ENCODE assay signal across 1 cellular context in the genomic region with DNA sequence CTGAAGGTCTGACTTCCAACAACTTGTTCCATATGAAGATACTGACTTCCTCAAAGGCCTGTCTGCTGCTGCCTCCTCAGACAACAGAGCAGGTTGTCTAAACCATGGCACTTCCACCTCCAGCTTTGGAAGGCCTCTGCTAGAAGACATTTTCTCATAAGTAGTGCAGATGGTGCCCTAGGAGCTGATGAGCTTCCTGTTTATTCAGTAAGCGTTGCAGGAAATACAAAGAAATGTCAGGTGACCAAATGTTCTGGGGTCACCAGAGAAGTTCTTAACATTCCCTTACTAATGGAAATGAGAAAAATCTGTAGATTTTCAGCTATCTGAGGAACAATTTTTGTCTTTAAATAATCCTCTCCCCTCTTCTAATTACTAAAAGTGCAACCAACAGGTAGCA.
TF ChIP-seq lines count a peak whose summit lies in the region.

No MANE protein-coding gene starts in this region.

TF ChIP-seq in HepG2, 621 proteins besides CTCF, POLR2A, EP300 and RAD21:
- TF ChIP-seq, protein P1, sequence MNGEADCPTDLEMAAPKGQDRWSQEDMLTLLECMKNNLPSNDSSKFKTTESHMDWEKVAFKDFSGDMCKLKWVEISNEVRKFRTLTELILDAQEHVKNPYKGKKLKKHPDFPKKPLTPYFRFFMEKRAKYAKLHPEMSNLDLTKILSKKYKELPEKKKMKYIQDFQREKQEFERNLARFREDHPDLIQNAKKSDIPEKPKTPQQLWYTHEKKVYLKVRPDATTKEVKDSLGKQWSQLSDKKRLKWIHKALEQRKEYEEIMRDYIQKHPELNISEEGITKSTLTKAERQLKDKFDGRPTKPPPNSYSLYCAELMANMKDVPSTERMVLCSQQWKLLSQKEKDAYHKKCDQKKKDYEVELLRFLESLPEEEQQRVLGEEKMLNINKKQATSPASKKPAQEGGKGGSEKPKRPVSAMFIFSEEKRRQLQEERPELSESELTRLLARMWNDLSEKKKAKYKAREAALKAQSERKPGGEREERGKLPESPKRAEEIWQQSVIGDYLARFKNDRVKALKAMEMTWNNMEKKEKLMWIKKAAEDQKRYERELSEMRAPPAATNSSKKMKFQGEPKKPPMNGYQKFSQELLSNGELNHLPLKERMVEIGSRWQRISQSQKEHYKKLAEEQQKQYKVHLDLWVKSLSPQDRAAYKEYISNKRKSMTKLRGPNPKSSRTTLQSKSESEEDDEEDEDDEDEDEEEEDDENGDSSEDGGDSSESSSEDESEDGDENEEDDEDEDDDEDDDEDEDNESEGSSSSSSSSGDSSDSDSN (CRISPR knock-in tag; IDR thresholded peaks at IDR 0.05), result no peak
- TF ChIP-seq GZF1 (CRISPR knock-in tag; IDR thresholded peaks at IDR 0.05) (no peak), TAF1 (CRISPR knock-in tag; IDR thresholded peaks at IDR 0.05) (no peak), MAFG (CRISPR knock-in tag; IDR thresholded peaks at IDR 0.05) (no peak), HNRNPUL1 (IDR thresholded peaks at IDR 0.05; ENCODE audit: low read depth, low read length) (no peak), KDM4B (CRISPR knock-in tag; IDR thresholded peaks at IDR 0.05) (no peak), TOPORS (CRISPR knock-in tag; IDR thresholded peaks at IDR 0.05) (no peak), ZMYM4 (CRISPR knock-in tag; IDR thresholded peaks at IDR 0.05) (no peak), ZNF670 (CRISPR knock-in tag; IDR thresholded peaks at IDR 0.05; ENCODE audit: borderline replicate concordance) (no peak), CEBPG (CRISPR knock-in tag; IDR thresholded peaks at IDR 0.05) (no peak), ZSCAN30 (CRISPR knock-in tag; IDR thresholded peaks at IDR 0.05) (no peak), SAP130 (CRISPR knock-in tag; IDR thresholded peaks at IDR 0.05; ENCODE audit: low read depth) (no peak)
- TF ChIP-seq, protein P2, sequence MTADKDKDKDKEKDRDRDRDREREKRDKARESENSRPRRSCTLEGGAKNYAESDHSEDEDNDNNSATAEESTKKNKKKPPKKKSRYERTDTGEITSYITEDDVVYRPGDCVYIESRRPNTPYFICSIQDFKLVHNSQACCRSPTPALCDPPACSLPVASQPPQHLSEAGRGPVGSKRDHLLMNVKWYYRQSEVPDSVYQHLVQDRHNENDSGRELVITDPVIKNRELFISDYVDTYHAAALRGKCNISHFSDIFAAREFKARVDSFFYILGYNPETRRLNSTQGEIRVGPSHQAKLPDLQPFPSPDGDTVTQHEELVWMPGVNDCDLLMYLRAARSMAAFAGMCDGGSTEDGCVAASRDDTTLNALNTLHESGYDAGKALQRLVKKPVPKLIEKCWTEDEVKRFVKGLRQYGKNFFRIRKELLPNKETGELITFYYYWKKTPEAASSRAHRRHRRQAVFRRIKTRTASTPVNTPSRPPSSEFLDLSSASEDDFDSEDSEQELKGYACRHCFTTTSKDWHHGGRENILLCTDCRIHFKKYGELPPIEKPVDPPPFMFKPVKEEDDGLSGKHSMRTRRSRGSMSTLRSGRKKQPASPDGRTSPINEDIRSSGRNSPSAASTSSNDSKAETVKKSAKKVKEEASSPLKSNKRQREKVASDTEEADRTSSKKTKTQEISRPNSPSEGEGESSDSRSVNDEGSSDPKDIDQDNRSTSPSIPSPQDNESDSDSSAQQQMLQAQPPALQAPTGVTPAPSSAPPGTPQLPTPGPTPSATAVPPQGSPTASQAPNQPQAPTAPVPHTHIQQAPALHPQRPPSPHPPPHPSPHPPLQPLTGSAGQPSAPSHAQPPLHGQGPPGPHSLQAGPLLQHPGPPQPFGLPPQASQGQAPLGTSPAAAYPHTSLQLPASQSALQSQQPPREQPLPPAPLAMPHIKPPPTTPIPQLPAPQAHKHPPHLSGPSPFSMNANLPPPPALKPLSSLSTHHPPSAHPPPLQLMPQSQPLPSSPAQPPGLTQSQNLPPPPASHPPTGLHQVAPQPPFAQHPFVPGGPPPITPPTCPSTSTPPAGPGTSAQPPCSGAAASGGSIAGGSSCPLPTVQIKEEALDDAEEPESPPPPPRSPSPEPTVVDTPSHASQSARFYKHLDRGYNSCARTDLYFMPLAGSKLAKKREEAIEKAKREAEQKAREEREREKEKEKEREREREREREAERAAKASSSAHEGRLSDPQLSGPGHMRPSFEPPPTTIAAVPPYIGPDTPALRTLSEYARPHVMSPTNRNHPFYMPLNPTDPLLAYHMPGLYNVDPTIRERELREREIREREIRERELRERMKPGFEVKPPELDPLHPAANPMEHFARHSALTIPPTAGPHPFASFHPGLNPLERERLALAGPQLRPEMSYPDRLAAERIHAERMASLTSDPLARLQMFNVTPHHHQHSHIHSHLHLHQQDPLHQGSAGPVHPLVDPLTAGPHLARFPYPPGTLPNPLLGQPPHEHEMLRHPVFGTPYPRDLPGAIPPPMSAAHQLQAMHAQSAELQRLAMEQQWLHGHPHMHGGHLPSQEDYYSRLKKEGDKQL (CRISPR knock-in tag; IDR thresholded peaks at IDR 0.05; ENCODE audit: low read depth), result no peak
- TF ChIP-seq, protein P3, sequence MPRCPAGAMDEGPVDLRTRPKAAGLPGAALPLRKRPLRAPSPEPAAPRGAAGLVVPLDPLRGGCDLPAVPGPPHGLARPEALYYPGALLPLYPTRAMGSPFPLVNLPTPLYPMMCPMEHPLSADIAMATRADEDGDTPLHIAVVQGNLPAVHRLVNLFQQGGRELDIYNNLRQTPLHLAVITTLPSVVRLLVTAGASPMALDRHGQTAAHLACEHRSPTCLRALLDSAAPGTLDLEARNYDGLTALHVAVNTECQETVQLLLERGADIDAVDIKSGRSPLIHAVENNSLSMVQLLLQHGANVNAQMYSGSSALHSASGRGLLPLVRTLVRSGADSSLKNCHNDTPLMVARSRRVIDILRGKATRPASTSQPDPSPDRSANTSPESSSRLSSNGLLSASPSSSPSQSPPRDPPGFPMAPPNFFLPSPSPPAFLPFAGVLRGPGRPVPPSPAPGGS (CRISPR knock-in tag; IDR thresholded peaks at IDR 0.05), result no peak
- TF ChIP-seq, protein P4, sequence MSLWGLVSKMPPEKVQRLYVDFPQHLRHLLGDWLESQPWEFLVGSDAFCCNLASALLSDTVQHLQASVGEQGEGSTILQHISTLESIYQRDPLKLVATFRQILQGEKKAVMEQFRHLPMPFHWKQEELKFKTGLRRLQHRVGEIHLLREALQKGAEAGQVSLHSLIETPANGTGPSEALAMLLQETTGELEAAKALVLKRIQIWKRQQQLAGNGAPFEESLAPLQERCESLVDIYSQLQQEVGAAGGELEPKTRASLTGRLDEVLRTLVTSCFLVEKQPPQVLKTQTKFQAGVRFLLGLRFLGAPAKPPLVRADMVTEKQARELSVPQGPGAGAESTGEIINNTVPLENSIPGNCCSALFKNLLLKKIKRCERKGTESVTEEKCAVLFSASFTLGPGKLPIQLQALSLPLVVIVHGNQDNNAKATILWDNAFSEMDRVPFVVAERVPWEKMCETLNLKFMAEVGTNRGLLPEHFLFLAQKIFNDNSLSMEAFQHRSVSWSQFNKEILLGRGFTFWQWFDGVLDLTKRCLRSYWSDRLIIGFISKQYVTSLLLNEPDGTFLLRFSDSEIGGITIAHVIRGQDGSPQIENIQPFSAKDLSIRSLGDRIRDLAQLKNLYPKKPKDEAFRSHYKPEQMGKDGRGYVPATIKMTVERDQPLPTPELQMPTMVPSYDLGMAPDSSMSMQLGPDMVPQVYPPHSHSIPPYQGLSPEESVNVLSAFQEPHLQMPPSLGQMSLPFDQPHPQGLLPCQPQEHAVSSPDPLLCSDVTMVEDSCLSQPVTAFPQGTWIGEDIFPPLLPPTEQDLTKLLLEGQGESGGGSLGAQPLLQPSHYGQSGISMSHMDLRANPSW (CRISPR knock-in tag; IDR thresholded peaks at IDR 0.05; ENCODE audit: borderline replicate concordance), result no peak
